Comparison of ENCODE assay signal across 9 cellular contexts in the genomic region with DNA sequence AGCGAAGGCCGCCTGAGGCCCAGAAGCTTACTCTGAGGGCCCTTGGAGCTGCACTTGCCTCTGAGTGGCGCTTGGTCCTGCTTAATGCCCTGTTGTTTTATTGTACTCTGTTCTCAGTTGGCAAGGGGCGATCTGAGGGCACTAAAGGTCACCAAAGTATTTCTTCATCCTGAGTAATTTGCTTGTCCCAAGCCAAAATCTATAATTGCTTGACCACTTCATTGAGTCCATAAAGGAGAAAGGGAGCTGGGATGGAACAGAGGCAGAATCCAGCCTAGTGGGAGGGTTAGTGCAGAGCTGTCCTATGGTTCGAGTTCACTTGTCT. TPM values are rescaled to one million over a fixed set of nuclear protein-coding genes. Genes with fewer than 3 reads are reported as not detected.
DNase-seq lines count a peak whose midpoint lies in the region; ATAC-seq and TF ChIP-seq lines count a peak whose summit lies in the region.
"Had no signal": no experiment of that assay in that cellular context is flagged by ENCODE, and none has a peak within 500 bp of the region (broad histone marks: within the 10 kb centered on the region; RNA-seq: fewer than 3 reads in every experiment).

No MANE protein-coding gene starts in this region.

- peak overlapping the region; percentile 93 for H3K27ac ChIP-seq in RWPE2 (ENCODE audit: poor library complexity, severe bottlenecking)
- H3K27ac ChIP-seq in esophagus (ENCODE audit: low read depth in 2 of 2, low read length in 1 of 2) = no peak overlapping the region
- H3K27ac ChIP-seq in sigmoid colon = peak overlapping the region; percentile 70 to 74 (median 73)

- TF ChIP-seq CTCF in GM06990 (IDR thresholded peaks at IDR 0.05; ENCODE audit: insufficient read depth, low read length, poor library complexity, severe bottlenecking) = no peak
- TF ChIP-seq CTCF in RWPE2 (IDR thresholded peaks at IDR 0.05; ENCODE audit: poor library complexity, severe bottlenecking) = no peak
- TF ChIP-seq CTCF in sigmoid colon (IDR thresholded peaks at IDR 0.05) = no peak

- DNase-seq in GM06990 (ENCODE audit: extremely low read depth, insufficient read length) (no peak), RWPE2 (ENCODE audit: low spot score) (no peak), sigmoid colon (no peak), NCI-H1417 (lab: John Stamatoyannopoulos, UW) (no peak), RKO (ENCODE audit: low spot score) (no peak), SKM-1 (lab: John Stamatoyannopoulos, UW; ENCODE audit: unreplicated experiment) (no peak)

- peak overlapping the region; percentile 71; the same call in 1 of the 2 replicates for H3K4me3 ChIP-seq in GM06990 (replicated peaks; ENCODE audit: low read depth, low read length)
- H3K4me3 ChIP-seq in RWPE2 (ENCODE audit: severe bottlenecking) = peak overlapping the region; percentile 78
- peak overlapping the region; percentile 75 to 97 for H3K4me3 ChIP-seq in esophagus (ENCODE audit: low read depth in 1 of 2, low read length in 2 of 2)
- H3K4me3 ChIP-seq in sigmoid colon = peak overlapping the region in 3 of 4 donors; percentile 63 to 75 (median 74)

- H3K36me3 ChIP-seq in GM06990 (ENCODE audit: control insufficient read depth, insufficient read depth, low read length) (no peaks in the 10 kb centered on the region), RWPE2 (ENCODE audit: low read depth) (peaks cover 7% of the 10 kb centered on the region; the same call in 1 of the 2 replicates), esophagus (ENCODE audit: control insufficient read depth in 2 of 2, insufficient read depth in 2 of 2, low read length in 1 of 2) (no peaks in the 10 kb centered on the region), sigmoid colon (no peaks in the 10 kb centered on the region)
- H3K36me3 ChIP-seq: gastroesophageal sphincter had no signal

- H3K9me3 ChIP-seq in RWPE2 (ENCODE audit: severe bottlenecking) (no peaks in the 10 kb centered on the region), esophagus (ENCODE audit: control insufficient read depth in 2 of 2, insufficient read depth in 1 of 2, low read depth in 1 of 2, low read length in 1 of 2) (no peaks in the 10 kb centered on the region), sigmoid colon (no peaks in the 10 kb centered on the region)
- H3K9me3 ChIP-seq: gastroesophageal sphincter had no signal

- TF ChIP-seq POLR2A in sigmoid colon (IDR thresholded peaks at IDR 0.05) = no peak

- peaks cover 25% of the 10 kb centered on the region for H3K4me1 ChIP-seq in RWPE2 (ENCODE audit: insufficient read depth, poor library complexity, severe bottlenecking)
- H3K4me1 ChIP-seq in esophagus (ENCODE audit: control insufficient read depth in 2 of 2, insufficient read depth in 2 of 2, low read length in 1 of 2) = peaks cover 4 to 15% of the 10 kb centered on the region in 2 donors
- peaks cover 4 to 45% (median 29%) of the 10 kb centered on the region in 4 donors for H3K4me1 ChIP-seq in sigmoid colon

- H3K27me3 ChIP-seq in GM06990 (replicated peaks; ENCODE audit: control insufficient read depth, insufficient read depth, low read length) (peaks cover 6% of the 10 kb centered on the region), RWPE2 (ENCODE audit: insufficient read depth, poor library complexity, severe bottlenecking) (no peaks in the 10 kb centered on the region), esophagus (ENCODE audit: control insufficient read depth in 1 of 2, insufficient read depth in 2 of 2, low read length in 2 of 2) (no peaks in the 10 kb centered on the region), sigmoid colon (no peaks in the 10 kb centered on the region)

- WGBS in esophagus, 2 donors = 51 to 60% methylated on average over 5 of the region's 5 CpGs
- 32 to 47% methylated on average over 5 of the region's 5 CpGs for WGBS in sigmoid colon, 2 donors

- ATAC-seq in RWPE2 (ENCODE audit: low read depth) = no peak
- no peak for ATAC-seq in HG03439 (IDR thresholded peaks at IDR 0.05; ENCODE audit: unreplicated experiment)

- intact Hi-C loops in sigmoid colon (cut with DNase I) = no loop called here

- no peak for TF ChIP-seq EP300 in sigmoid colon (IDR thresholded peaks at IDR 0.05)

RNA-seq across cellular contexts. Expression of a gene that starts 0.4 kb away (rescaled TPM):
- polyA plus RNA-seq in esophagus (10 to 100 TPM; 14.7 to 28.3 TPM), sigmoid colon (10 to 100 TPM; 13.9 to 15.0 (median 14.3) TPM)
- 1 to 10 TPM in 1 of 4 donors, under 1 TPM in 3; 0.28 to 1.5 (median 0.69) TPM for total RNA-seq in sigmoid colon

RNA-seq across cellular contexts. Expression of a gene that starts 34.8 kb away (rescaled TPM):
- 1 to 10 TPM; 5.5 to 8.0 TPM for polyA plus RNA-seq in esophagus
- 1 to 10 TPM in 3 of 4 donors, under 1 TPM in 1; 0.95 to 1.7 (median 1.5) TPM for total RNA-seq in sigmoid colon
- polyA plus RNA-seq in sigmoid colon = 1 to 10 TPM in 1 of 3 donors, under 1 TPM in 1, not detected in 1; 0.69 to 1.1 TPM

Comparison
In these comparisons a context has a peak if more than half of its experiments do, and no peak if none do; other contexts are left out.
1. H3K27ac ChIP-seq: peak in RWPE2 (single experiment) and sigmoid colon (4 of 4); none in esophagus (0 of 2).
2. Peak in every context shown above with its lines, with median percentiles within 50 percentile points of each other: H3K4me3 ChIP-seq.